In the genomic region with DNA sequence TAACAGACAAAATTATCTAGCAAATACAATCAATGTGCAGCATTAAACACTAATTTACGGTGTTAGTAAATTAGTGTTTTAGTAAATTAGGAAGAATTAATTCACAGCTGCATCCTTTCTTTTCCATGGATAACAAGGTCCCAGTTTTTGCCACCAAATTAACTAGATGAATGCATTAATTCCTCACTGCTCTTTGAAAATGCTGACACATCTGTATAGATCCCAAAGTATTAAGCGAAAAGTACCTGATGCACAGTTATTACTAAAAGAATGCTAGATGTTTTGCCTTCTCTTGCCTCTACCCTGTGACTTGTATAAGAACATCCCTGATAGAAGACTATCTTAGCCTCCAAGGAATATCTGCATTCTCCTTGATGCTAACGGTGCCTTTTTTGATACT, we compare ENCODE assay signal across 29 cellular contexts.
"Had no signal": no experiment of that assay in that cellular context is flagged by ENCODE, and none has a peak within 500 bp of the region (broad histone marks: within the 10 kb centered on the region; RNA-seq: fewer than 3 reads in every experiment).

No MANE protein-coding gene starts in this region.

- H3K9me3 ChIP-seq: stomach, suprapubic skin, testis, thoracic aorta, thyroid gland, tibial artery, tibial nerve, transverse colon, upper lobe of left lung, upper lobe of right lung, uterus, vagina had no signal

- H3K4me1 ChIP-seq: stomach, suprapubic skin, testis, thyroid gland, tibial artery, tibial nerve, transverse colon, upper lobe of left lung, upper lobe of right lung, uterus, vagina had no signal

- H3K9me3 Mint-ChIP-seq: stimulated activated effector memory CD8-positive, alpha-beta T cell treated with anti-CD3 and anti-CD28 coated beads, Interleukin-12 subunit alpha, Interleukin-12 subunit beta, amount 100 ng/mL, for 72 hours; stimulated activated memory B cell treated with anti-CD40 and anti-IgM and Interleukin-4, amounts not matched to agents 10 μg/mL and 1 μg/mL and 100 μg/mL, for 72 hours; stimulated activated naive B cell treated with anti-CD40 and anti-IgM and Interleukin-4, amounts not matched to agents 10 μg/mL and 1 μg/mL and 100 μg/mL, for 72 hours; stimulated activated naive CD8-positive, alpha-beta T cell treated with anti-CD3 and anti-CD28 coated beads, Interleukin-15, amount 100 ng/mL, for 72 hours; stimulated activated naive CD8-positive, alpha-beta T cell treated with anti-CD3 and anti-CD28 coated beads, Interleukin-15, Interleukin-2, amounts not matched to agents 100 ng/mL and 50 ng/mL, for 24 hours; type B pancreatic cell had no signal

- H3K27ac ChIP-seq: stomach, suprapubic skin, testis, thoracic aorta, thyroid gland, tibial artery, tibial nerve, transverse colon, upper lobe of left lung, upper lobe of right lung, uterus, vagina had no signal

- H3K4me3 Mint-ChIP-seq: stimulated activated effector memory CD8-positive, alpha-beta T cell treated with anti-CD3 and anti-CD28 coated beads, Interleukin-12 subunit alpha, Interleukin-12 subunit beta, amount 100 ng/mL, for 72 hours; stimulated activated memory B cell treated with anti-CD40 and anti-IgM and Interleukin-4, amounts not matched to agents 10 μg/mL and 1 μg/mL and 100 μg/mL, for 72 hours; stimulated activated naive B cell treated with anti-CD40 and anti-IgM and Interleukin-4, amounts not matched to agents 10 μg/mL and 1 μg/mL and 100 μg/mL, for 72 hours; stimulated activated naive CD8-positive, alpha-beta T cell treated with anti-CD3 and anti-CD28 coated beads, Interleukin-15, amount 100 ng/mL, for 72 hours; stimulated activated naive CD8-positive, alpha-beta T cell treated with anti-CD3 and anti-CD28 coated beads, Interleukin-15, Interleukin-2, amounts not matched to agents 100 ng/mL and 50 ng/mL, for 24 hours; type B pancreatic cell had no signal

- H3K36me3 Mint-ChIP-seq: stimulated activated effector memory CD8-positive, alpha-beta T cell treated with anti-CD3 and anti-CD28 coated beads, Interleukin-12 subunit alpha, Interleukin-12 subunit beta, amount 100 ng/mL, for 72 hours; stimulated activated memory B cell treated with anti-CD40 and anti-IgM and Interleukin-4, amounts not matched to agents 10 μg/mL and 1 μg/mL and 100 μg/mL, for 72 hours; stimulated activated naive B cell treated with anti-CD40 and anti-IgM and Interleukin-4, amounts not matched to agents 10 μg/mL and 1 μg/mL and 100 μg/mL, for 72 hours had no signal

- H3K27me3 Mint-ChIP-seq: stimulated activated memory B cell treated with anti-CD40 and anti-IgM and Interleukin-4, amounts not matched to agents 10 μg/mL and 1 μg/mL and 100 μg/mL, for 72 hours; stimulated activated naive B cell treated with anti-CD40 and anti-IgM and Interleukin-4, amounts not matched to agents 10 μg/mL and 1 μg/mL and 100 μg/mL, for 72 hours; stimulated activated naive CD8-positive, alpha-beta T cell treated with anti-CD3 and anti-CD28 coated beads, Interleukin-15, amount 100 ng/mL, for 72 hours; stimulated activated naive CD8-positive, alpha-beta T cell treated with anti-CD3 and anti-CD28 coated beads, Interleukin-15, Interleukin-2, amounts not matched to agents 100 ng/mL and 50 ng/mL, for 24 hours; type B pancreatic cell had no signal

- H3K36me3 ChIP-seq: stomach, suprapubic skin, thoracic aorta, thyroid gland, tibial artery, tibial nerve, transverse colon, upper lobe of left lung, upper lobe of right lung, uterus, vagina had no signal

- DNase-seq: stimulated activated CD4-positive, alpha-beta T cell treated with anti-CD3 and anti-CD28 coated beads, Interleukin-2, amount 100 ng/mL, for 48 hours; stimulated activated CD4-positive, alpha-beta T cell treated with anti-CD3 and anti-CD28 coated beads, Interleukin-4, amount 100 ng/mL, for 1 hour; stimulated activated CD4-positive, alpha-beta T cell treated with anti-CD3 and anti-CD28 coated beads, Interleukin-4, amount 100 ng/mL, for 24 hours; stimulated activated CD4-positive, alpha-beta T cell treated with anti-CD3 and anti-CD28 coated beads, Interleukin-4, amount 100 ng/mL, for 4 hours; stimulated activated CD8-positive, alpha-beta memory T cell treated with anti-CD3 and anti-CD28 coated beads, Interleukin-4, amount 100 ng/mL, for 48 hours; stimulated activated naive B cell treated with anti-CD40 and anti-IgM and Interleukin-4, amounts not matched to agents 10 μg/mL and 1 μg/mL and 100 μg/mL, for 72 hours; stimulated activated naive CD4-positive, alpha-beta T cell; stimulated activated naive CD4-positive, alpha-beta T cell treated with Interleukin-2 at 50 U/mL for 16 hours; stimulated activated naive CD8-positive, alpha-beta T cell treated with anti-CD3 and anti-CD28 coated beads, Interleukin-15, amount 100 ng/mL, for 72 hours; stimulated activated naive CD8-positive, alpha-beta T cell treated with anti-CD3 and anti-CD28 coated beads, Interleukin-15, Interleukin-2, amounts not matched to agents 100 U/mL and 50 U/mL, for 24 hours; stomach; substantia nigra; testis; thyroid gland; tibial artery; transverse colon; trophoblast cell; upper lobe of left lung; upper lobe of right lung; uterus had no signal

- H3K27me3 ChIP-seq: stomach, suprapubic skin, testis, thyroid gland, tibial artery, tibial nerve, transverse colon, upper lobe of left lung, upper lobe of right lung, uterus, vagina had no signal

- H3K4me1 Mint-ChIP-seq: stimulated activated effector memory CD8-positive, alpha-beta T cell treated with anti-CD3 and anti-CD28 coated beads, Interleukin-12 subunit alpha, Interleukin-12 subunit beta, amount 100 ng/mL, for 72 hours; stimulated activated memory B cell treated with anti-CD40 and anti-IgM and Interleukin-4, amounts not matched to agents 10 μg/mL and 1 μg/mL and 100 μg/mL, for 72 hours; stimulated activated naive B cell treated with anti-CD40 and anti-IgM and Interleukin-4, amounts not matched to agents 10 μg/mL and 1 μg/mL and 100 μg/mL, for 72 hours had no signal

- ATAC-seq: stimulated activated effector memory CD8-positive, alpha-beta T cell treated with anti-CD3 and anti-CD28 coated beads, Interleukin-12 subunit alpha, Interleukin-12 subunit beta, amount 100 ng/mL, for 72 hours; stimulated activated memory B cell treated with anti-CD40 and anti-IgM and Interleukin-4, amounts not matched to agents 10 μg/mL and 1 μg/mL and 100 μg/mL, for 72 hours; stimulated activated naive B cell treated with anti-CD40 and anti-IgM and Interleukin-4, amounts not matched to agents 10 μg/mL and 1 μg/mL and 100 μg/mL, for 72 hours; stimulated activated naive CD8-positive, alpha-beta T cell treated with anti-CD3 and anti-CD28 coated beads, Interleukin-15, amount 100 ng/mL, for 72 hours; stimulated activated naive CD8-positive, alpha-beta T cell treated with anti-CD3 and anti-CD28 coated beads, Interleukin-15, Interleukin-2, amounts not matched to agents 100 U/mL and 50 U/mL, for 24 hours; upper lobe of right lung had no signal

- FAIRE-seq: urothelium cell line had no signal

- H3K4me3 ChIP-seq: stomach, suprapubic skin, testis, thoracic aorta, thyroid gland, tibial artery, tibial nerve, transverse colon, upper lobe of left lung, upper lobe of right lung, uterus, vagina had no signal

- H3K27ac Mint-ChIP-seq: stimulated activated effector memory CD8-positive, alpha-beta T cell treated with anti-CD3 and anti-CD28 coated beads, Interleukin-12 subunit alpha, Interleukin-12 subunit beta, amount 100 ng/mL, for 72 hours; stimulated activated memory B cell treated with anti-CD40 and anti-IgM and Interleukin-4, amounts not matched to agents 10 μg/mL and 1 μg/mL and 100 μg/mL, for 72 hours; stimulated activated naive B cell treated with anti-CD40 and anti-IgM and Interleukin-4, amounts not matched to agents 10 μg/mL and 1 μg/mL and 100 μg/mL, for 72 hours; stimulated activated naive CD8-positive, alpha-beta T cell treated with anti-CD3 and anti-CD28 coated beads, Interleukin-15, amount 100 ng/mL, for 72 hours; stimulated activated naive CD8-positive, alpha-beta T cell treated with anti-CD3 and anti-CD28 coated beads, Interleukin-15, Interleukin-2, amounts not matched to agents 100 ng/mL and 50 ng/mL, for 24 hours; type B pancreatic cell had no signal
